ENCODE assay signal across 15 cellular contexts in genomic region chr22:22248878-22249277, GRCh38. TPM values are rescaled to one million over a fixed set of nuclear protein-coding genes. Genes with fewer than 3 reads are reported as not detected.
DNase-seq lines count a peak whose midpoint lies in the region; ATAC-seq and TF ChIP-seq lines count a peak whose summit lies in the region.
"Had no signal": no experiment of that assay in that cellular context is flagged by ENCODE, and none has a peak within 500 bp of the region (broad histone marks: within the 10 kb centered on the region; RNA-seq: fewer than 3 reads in every experiment).

No MANE protein-coding gene starts in this region.

- CTCF ChIA-PET in CD8-positive, alpha-beta memory T cell (lab: Charles Lee): no interaction called here

- H3K9me3 Mint-ChIP-seq in CD8-positive, alpha-beta memory T cell: no peaks in the 10 kb centered on the region
- no peaks in the 10 kb centered on the region for H3K9me3 Mint-ChIP-seq in activated T-helper 17 cell treated with anti-CD3 and anti-CD28 coated beads, Interleukin-2, amount 50 U/mL, for 72 hours
- H3K9me3 Mint-ChIP-seq: CD14-positive monocyte, neural crest cell had no signal

- H3K27ac Mint-ChIP-seq in CD8-positive, alpha-beta memory T cell: peak overlapping the region in 7 of 8 donors; percentile 14 to 77 (median 44)
- peak overlapping the region; percentile 27 for H3K27ac Mint-ChIP-seq in activated T-helper 17 cell treated with anti-CD3 and anti-CD28 coated beads, Interleukin-2, amount 50 U/mL, for 72 hours

- peaks cover 10 to 18% (median 16%) of the 10 kb centered on the region in 3 donors for H3K4me1 Mint-ChIP-seq in CD8-positive, alpha-beta memory T cell
- peaks cover 16% of the 10 kb centered on the region for H3K4me1 Mint-ChIP-seq in activated T-helper 17 cell treated with anti-CD3 and anti-CD28 coated beads, Interleukin-2, amount 50 U/mL, for 72 hours
- H3K4me1 Mint-ChIP-seq: neural crest cell had no signal

- H3K36me3 ChIP-seq in BLaER1 (peaks cover 28% of the 10 kb centered on the region), mucosa of descending colon (ENCODE audit: low read depth) (no peaks in the 10 kb centered on the region)
- H3K36me3 ChIP-seq in CD8-positive, alpha-beta memory T cell (ENCODE audit: insufficient read depth, low read length): no peaks in the 10 kb centered on the region
- H3K36me3 ChIP-seq: MG63, stomach had no signal

- no peaks in the 10 kb centered on the region for H3K36me3 Mint-ChIP-seq in CD8-positive, alpha-beta memory T cell
- no peaks in the 10 kb centered on the region for H3K36me3 Mint-ChIP-seq in activated T-helper 17 cell treated with anti-CD3 and anti-CD28 coated beads, Interleukin-2, amount 50 U/mL, for 72 hours (ENCODE audit: low read depth)
- H3K36me3 Mint-ChIP-seq: CD14-positive monocyte had no signal

- TF ChIP-seq CTCF in NB4 (IDR thresholded peaks at IDR 0.05; ENCODE audit: low read depth, low read length) (no peak), mucosa of descending colon (IDR thresholded peaks at IDR 0.05) (no peak)

- peak overlapping the region; percentile 86 for H3K4me3 ChIP-seq in BLaER1
- no peak overlapping the region for H3K4me3 ChIP-seq in CD8-positive, alpha-beta memory T cell (ENCODE audit: low read length)
- no peak overlapping the region for H3K4me3 ChIP-seq in NB4 (ENCODE audit: low read depth, low read length)
- H3K4me3 ChIP-seq in mucosa of descending colon: no peak overlapping the region
- H3K4me3 ChIP-seq: coronary artery, MG63, stomach had no signal

- H3K4me2 ChIP-seq in BLaER1: peak overlapping the region; percentile 81

- intact Hi-C loops in mucosa of descending colon (cut with DNase I, micrococcal nuclease): no loop called here

- H3K9me3 ChIP-seq in BLaER1 (no peaks in the 10 kb centered on the region), mucosa of descending colon (no peaks in the 10 kb centered on the region)
- no peaks in the 10 kb centered on the region for H3K9me3 ChIP-seq in CD8-positive, alpha-beta memory T cell (ENCODE audit: low read length)
- H3K9me3 ChIP-seq: MG63, stomach had no signal

- TF ChIP-seq POLR2A in NB4 (IDR thresholded peaks at IDR 0.05; ENCODE audit: extremely low read depth, insufficient read length): no peak

- POLR2A ChIA-PET in CD8-positive, alpha-beta memory T cell (lab: Charles Lee): interaction anchor here (0.5 kb wide), 1 partner anchor 240 kb away, joined by 5 read pairs; no protein-coding TSS in a partner anchor

- no peak for ATAC-seq in activated T-helper 17 cell treated with anti-CD3 and anti-CD28 coated beads, Interleukin-2, amount 50 U/mL, for 72 hours (replicated peaks)
- no peak for ATAC-seq in mucosa of descending colon
- no peak for ATAC-seq in HG03342 (IDR thresholded peaks at IDR 0.05; ENCODE audit: unreplicated experiment)
- ATAC-seq: sciatic nerve had no signal

- no peaks in the 10 kb centered on the region for H4K20me1 ChIP-seq in BLaER1

- H3K4me3 Mint-ChIP-seq in CD8-positive, alpha-beta memory T cell: peak overlapping the region in 5 of 7 donors; percentile 3 to 44 (median 20)
- H3K4me3 Mint-ChIP-seq in activated T-helper 17 cell treated with anti-CD3 and anti-CD28 coated beads, Interleukin-2, amount 50 U/mL, for 72 hours: no peak overlapping the region
- H3K4me3 Mint-ChIP-seq: CD14-positive monocyte, neural crest cell had no signal

- DNase-seq in CD8-positive, alpha-beta memory T cell: peak in 2 of 5 donors; percentile 20 to 47
- peak; percentile 65 for DNase-seq in NB4 (ENCODE audit: low read depth)
- DNase-seq in effector CD8-positive, alpha-beta T cell (lab: John Stamatoyannopoulos, UW): no peak
- DNase-seq in mucosa of descending colon: no peak
- DNase-seq: MG63, stomach, T1000 had no signal

- H3K27me3 ChIP-seq in BLaER1: no peaks in the 10 kb centered on the region
- H3K27me3 ChIP-seq in CD8-positive, alpha-beta memory T cell (ENCODE audit: insufficient read depth, low read length, poor library complexity, severe bottlenecking): no peaks in the 10 kb centered on the region
- H3K27me3 ChIP-seq: MG63 had no signal

- peak overlapping the region; percentile 98 for H3K9ac ChIP-seq in BLaER1

- peak overlapping the region; percentile 99 for H3K27ac ChIP-seq in BLaER1
- H3K27ac ChIP-seq in CD8-positive, alpha-beta memory T cell (ENCODE audit: low read depth, low read length): no peak overlapping the region
- H3K27ac ChIP-seq: coronary artery, stomach had no signal

- H3K27me3 Mint-ChIP-seq in CD8-positive, alpha-beta memory T cell: peaks cover 0 to 7% of the 10 kb centered on the region in 2 donors
- peaks cover 5% of the 10 kb centered on the region for H3K27me3 Mint-ChIP-seq in activated T-helper 17 cell treated with anti-CD3 and anti-CD28 coated beads, Interleukin-2, amount 50 U/mL, for 72 hours

- H3K4me1 ChIP-seq in BLaER1 (peaks cover 35% of the 10 kb centered on the region), mucosa of descending colon (ENCODE audit: low read depth) (no peaks in the 10 kb centered on the region)
- peaks cover 9% of the 10 kb centered on the region for H3K4me1 ChIP-seq in CD8-positive, alpha-beta memory T cell (ENCODE audit: insufficient read depth, low read length)
- H3K4me1 ChIP-seq: stomach had no signal

RNA-seq across cellular contexts. Expression of gene VPREB1, which starts 4.3 kb away (rescaled TPM):
- not detected for total RNA-seq in CD8-positive, alpha-beta memory T cell
- polyA plus RNA-seq in CD8-positive, alpha-beta memory T cell: not detected
- not detected for total RNA-seq in activated T-helper 17 cell treated with anti-CD3 and anti-CD28 coated beads, Interleukin-2, amount 50 U/mL, for 72 hours
- not detected for total RNA-seq in mucosa of descending colon
- total RNA-seq: lower leg skin, neural crest cell, sciatic nerve had no signal
- polyA plus RNA-seq: CD14-positive monocyte had no signal
